9 cellular contexts compared by ENCODE assay signal in the genomic region with DNA sequence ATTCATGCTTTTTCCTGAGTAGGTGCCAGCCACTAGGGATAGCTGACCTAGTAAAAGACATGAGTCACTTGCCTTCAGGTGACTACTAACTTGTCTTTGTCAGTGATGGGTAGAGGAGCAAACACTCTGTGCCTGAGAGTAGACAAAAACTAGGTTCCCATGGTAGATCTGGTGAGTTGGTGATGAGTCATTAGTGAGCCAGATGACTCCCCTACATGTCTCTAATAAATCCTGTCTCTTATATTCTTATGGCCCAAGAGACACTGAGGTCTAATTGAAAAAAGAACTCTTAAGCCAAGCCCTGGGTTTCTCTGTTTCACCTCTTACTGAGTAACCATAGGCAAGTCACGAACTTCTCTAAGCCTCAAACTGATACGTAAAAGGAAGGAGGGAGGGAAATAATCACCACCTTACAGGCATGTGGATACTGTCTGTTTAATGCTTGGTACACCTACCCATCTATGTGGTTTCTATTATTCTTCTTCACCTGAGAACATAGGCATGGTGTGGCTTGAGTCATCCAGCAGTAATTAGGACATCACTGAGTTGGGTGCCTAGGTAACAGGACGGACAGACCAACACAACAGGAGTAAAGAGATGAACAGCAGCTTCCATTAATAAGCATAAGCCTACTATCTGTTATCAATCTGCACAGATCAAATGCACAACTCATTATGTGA. TPM values are rescaled to one million over a fixed set of nuclear protein-coding genes. Genes with fewer than 3 reads are reported as not detected.
DNase-seq lines count a peak whose midpoint lies in the region; ATAC-seq and TF ChIP-seq lines count a peak whose summit lies in the region.
"Had no signal": no experiment of that assay in that cellular context is flagged by ENCODE, and none has a peak within 500 bp of the region (broad histone marks: within the 10 kb centered on the region; RNA-seq: fewer than 3 reads in every experiment).

No MANE protein-coding gene starts in this region.

- POLR2A ChIA-PET in WTC11 (lab: Charles Lee): no interaction called here

- peak overlapping the region; percentile 8 for H3K4me3 Mint-ChIP-seq in activated naive CD8-positive, alpha-beta T cell
- H3K4me3 Mint-ChIP-seq in WTC11: no peak overlapping the region
- H3K4me3 Mint-ChIP-seq: dendritic cell treated with granulocyte-macrophage colony-stimulating factor and Interleukin-4, amounts not matched to agents 40 ng/mL and 50 ng/mL, for 4 days had no signal

- DNase-seq in stimulated activated CD4-positive, alpha-beta T cell treated with anti-CD3 and anti-CD28 coated beads, Interleukin-4, amount 100 ng/mL, for 24 hours: peak; percentile 48
- no peak for DNase-seq in stimulated activated CD4-positive, alpha-beta T cell treated with anti-CD3 and anti-CD28 coated beads, Interleukin-1b, Interleukin-23, amount 100 ng/mL, for 48 hours
- DNase-seq in left lobe of liver (ENCODE audit: low spot score) (no peak), GM13976 (ENCODE audit: low spot score) (no peak), BE2C (no peak), WTC11 (ENCODE audit: low spot score) (no peak), lower leg skin (ENCODE audit: low spot score in 2 of 2) (no peak)

- H3K4me1 ChIP-seq in BE2C: no peaks in the 10 kb centered on the region

- H3K36me3 ChIP-seq in BE2C: peaks cover 25% of the 10 kb centered on the region

- H3K27ac Mint-ChIP-seq in activated naive CD8-positive, alpha-beta T cell: peak overlapping the region; percentile 81
- H3K27ac Mint-ChIP-seq in WTC11: no peak overlapping the region
- H3K27ac Mint-ChIP-seq: dendritic cell treated with granulocyte-macrophage colony-stimulating factor and Interleukin-4, amounts not matched to agents 40 ng/mL and 50 ng/mL, for 4 days had no signal

- H3K4me3 ChIP-seq in BE2C (ENCODE audit: low read depth, low read length) (no peak overlapping the region), lower leg skin (ENCODE audit: low read depth, poor library complexity, severe bottlenecking) (no peak overlapping the region)

- intact Hi-C loops in lower leg skin (cut with DNase I; ENCODE audit: low total_unique reads): no loop called here

- H3K9me3 ChIP-seq in BE2C: no peaks in the 10 kb centered on the region

- TF ChIP-seq POLR2A in lower leg skin (IDR thresholded peaks at IDR 0.05): no peak

- H3K27me3 Mint-ChIP-seq in activated naive CD8-positive, alpha-beta T cell: no peaks in the 10 kb centered on the region
- H3K27me3 Mint-ChIP-seq in WTC11 (ENCODE audit: low read depth): no peaks in the 10 kb centered on the region
- H3K27me3 Mint-ChIP-seq: dendritic cell treated with granulocyte-macrophage colony-stimulating factor and Interleukin-4, amounts not matched to agents 40 ng/mL and 50 ng/mL, for 4 days had no signal

- H3K27me3 ChIP-seq in BE2C: no peaks in the 10 kb centered on the region

- H3K4me1 Mint-ChIP-seq in activated naive CD8-positive, alpha-beta T cell (ENCODE audit: low read depth): peaks cover 40% of the 10 kb centered on the region
- no peaks in the 10 kb centered on the region for H3K4me1 Mint-ChIP-seq in WTC11

- no peak for TF ChIP-seq CTCF in GM13976 (IDR thresholded peaks at IDR 0.05; ENCODE audit: borderline replicate concordance, control extremely low read depth, extremely low read depth, insufficient read depth, missing control alignments)
- TF ChIP-seq CTCF in BE2C (IDR thresholded peaks at IDR 0.05; ENCODE audit: low read depth, low read length): no peak
- no peak for TF ChIP-seq CTCF in WTC11 (IDR thresholded peaks at IDR 0.05)
- TF ChIP-seq CTCF in lower leg skin (IDR thresholded peaks at IDR 0.05): no peak

- ATAC-seq in left lobe of liver: peak; percentile 23
- ATAC-seq in WTC11: no peak

- in situ Hi-C loops in GM13976 (cut with MboI; ENCODE audit: low sequenced_read_pairs, unreplicated experiment): no loop called here

- peaks cover 12% of the 10 kb centered on the region for H3K36me3 Mint-ChIP-seq in activated naive CD8-positive, alpha-beta T cell
- peaks cover 48% of the 10 kb centered on the region for H3K36me3 Mint-ChIP-seq in WTC11

- H3K9me3 Mint-ChIP-seq in activated naive CD8-positive, alpha-beta T cell (ENCODE audit: low read depth): no peaks in the 10 kb centered on the region
- H3K9me3 Mint-ChIP-seq in WTC11: no peaks in the 10 kb centered on the region
- H3K9me3 Mint-ChIP-seq: dendritic cell treated with granulocyte-macrophage colony-stimulating factor and Interleukin-4, amounts not matched to agents 40 ng/mL and 50 ng/mL, for 4 days had no signal

- CTCF ChIA-PET in WTC11 (lab: Charles Lee): no interaction called here

- 77 to 78% methylated on average over 3 of the region's 3 CpGs for WGBS in lower leg skin, 2 donors

TF ChIP-seq in WTC11, 78 proteins besides CTCF, POLR2A, EP300 and RAD21 (continues in another document):
- TF ChIP-seq TEAD1 (CRISPR knock-in tag; IDR thresholded peaks at IDR 0.05) (no peak), AR (CRISPR knock-in tag; IDR thresholded peaks at IDR 0.05) (no peak), USF2 (CRISPR knock-in tag; IDR thresholded peaks at IDR 0.05) (no peak), FOXP4 (CRISPR knock-in tag; IDR thresholded peaks at IDR 0.05) (no peak), JUN (CRISPR knock-in tag; IDR thresholded peaks at IDR 0.05) (no peak), EMX1 (CRISPR knock-in tag; IDR thresholded peaks at IDR 0.05) (no peak), TEAD4 (CRISPR knock-in tag; IDR thresholded peaks at IDR 0.05) (no peak), USF1 (CRISPR knock-in tag; IDR thresholded peaks at IDR 0.05) (no peak), ZNF423 (CRISPR knock-in tag; IDR thresholded peaks at IDR 0.05) (no peak), TP53 (CRISPR knock-in tag; IDR thresholded peaks at IDR 0.05) (no peak), GRHL2 (CRISPR knock-in tag; IDR thresholded peaks at IDR 0.05; ENCODE audit: insufficient replicate concordance, severe bottlenecking) (no peak), NFATC4 (CRISPR knock-in tag; IDR thresholded peaks at IDR 0.05) (no peak)

RNA-seq across cellular contexts. Expression of gene TTPAL, which starts 20.3 kb away (rescaled TPM):
- total RNA-seq in left lobe of liver: 95.0 TPM
- 7.3 TPM for polyA plus RNA-seq in BE2C (2012; ENCODE audit: insufficient read depth, insufficient read length, low read depth)
- 10.3 to 16.5 TPM (median 13.7 TPM) in 3 replicates for total RNA-seq in WTC11 (2021)
- total RNA-seq in lower leg skin: 10 to 100 TPM; 27.1 to 36.8 (median 31.7) TPM

RNA-seq across cellular contexts. Expression of gene SERINC3, which starts 25.9 kb away (rescaled TPM):
- total RNA-seq in left lobe of liver (50.4 TPM), WTC11 (2021) (38.2 to 41.3 TPM (median 38.6 TPM) in 3 replicates), lower leg skin (100 to 1,000 TPM; 102 to 142 (median 124) TPM)
- polyA plus RNA-seq in BE2C (2012; ENCODE audit: insufficient read depth, insufficient read length, low read depth): 76.5 TPM
